22 cellular contexts compared by ENCODE assay signal in the genomic region with DNA sequence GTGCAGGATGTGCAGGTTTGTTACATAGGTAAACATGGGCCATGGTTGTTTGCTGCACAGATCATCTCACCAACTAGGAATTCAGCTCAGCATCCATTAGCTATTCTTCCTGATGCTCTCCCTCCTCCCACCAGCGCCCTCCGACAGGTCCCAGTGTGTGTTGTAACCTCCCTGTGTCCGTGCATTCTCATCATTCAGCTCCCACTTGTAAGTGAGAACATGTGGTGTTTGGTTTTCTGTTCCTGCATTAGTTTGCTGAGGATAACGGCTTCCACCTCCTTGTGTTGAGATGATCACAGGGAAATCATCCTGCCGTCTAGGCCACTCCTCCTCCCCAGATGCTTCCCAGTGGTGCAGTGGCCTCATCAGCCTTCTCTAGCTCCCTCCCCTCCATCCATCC.
"Had no signal": no experiment of that assay in that cellular context is flagged by ENCODE, and none has a peak within 500 bp of the region (broad histone marks: within the 10 kb centered on the region; RNA-seq: fewer than 3 reads in every experiment).

No MANE protein-coding gene starts in this region.

- DNase-seq: IMR-90, Karpas-422, KG1, MG63, NCI-H1092, NCI-H1105 treated with DMSO at 0.1 percent for 48 hours, NCI-H1417 treated with DMSO at 0.1 percent for 48 hours, NCI-H146, NCI-H1694 treated with DMSO at 0.1 percent for 48 hours, NCI-H1930, NCI-H2081, NCI-H2107, NCI-H2227 treated with DMSO at 0.1 percent for 48 hours, NCI-H510A, NCI-H524 treated with DMSO at 0.1 percent for 48 hours, NCI-H69, NCI-H774, Right ventricle myocardium superior, RPMI8226, SIG-M5 had no signal

- H3K4me3 ChIP-seq: MG63, SJSA1, SK-N-MC had no signal

- H3K9me3 ChIP-seq: MG63, SJSA1 had no signal

- H3K4me1 ChIP-seq: SJSA1 had no signal

- H3K27me3 ChIP-seq: MG63, SJSA1 had no signal

- H3K27ac ChIP-seq: SJSA1, SK-N-MC had no signal

- H3K36me3 ChIP-seq: MG63, SJSA1 had no signal
